In the genomic region with DNA sequence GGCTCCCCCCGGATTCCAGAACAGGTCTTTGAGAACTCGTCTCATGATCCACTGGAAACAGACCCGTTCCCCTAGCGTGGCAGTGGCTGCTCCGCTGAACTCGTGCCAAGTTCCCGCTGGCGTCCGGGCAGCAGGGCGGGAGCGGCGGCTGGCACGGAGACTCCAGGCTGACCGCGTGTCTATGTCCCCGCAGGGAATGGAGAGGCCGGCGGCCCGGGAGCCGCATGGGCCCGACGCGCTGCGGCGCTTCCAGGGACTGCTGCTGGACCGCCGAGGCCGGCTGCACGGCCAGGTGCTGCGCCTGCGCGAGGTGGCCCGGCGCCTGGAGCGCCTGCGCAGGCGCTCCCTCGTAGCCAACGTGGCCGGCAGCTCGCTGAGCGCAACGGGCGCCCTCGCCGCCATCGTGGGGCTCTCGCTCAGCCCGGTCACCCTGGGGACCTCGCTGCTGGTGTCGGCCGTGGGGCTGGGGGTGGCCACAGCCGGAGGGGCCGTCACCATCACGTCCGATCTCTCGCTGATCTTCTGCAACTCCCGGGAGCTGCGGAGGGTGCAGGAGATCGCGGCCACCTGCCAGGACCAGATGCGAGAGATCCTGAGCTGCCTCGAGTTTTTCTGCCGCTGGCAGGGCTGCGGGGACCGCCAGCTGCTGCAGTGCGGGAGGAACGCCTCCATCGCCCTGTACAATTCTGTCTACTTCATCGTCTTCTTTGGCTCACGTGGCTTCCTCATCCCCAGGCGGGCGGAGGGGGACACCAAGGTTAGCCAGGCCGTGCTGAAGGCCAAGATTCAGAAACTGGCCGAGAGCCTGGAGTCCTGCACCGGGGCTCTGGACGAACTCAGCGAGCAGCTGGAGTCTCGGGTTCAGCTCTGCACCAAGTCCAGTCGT, we compare ENCODE assay signal across 8 cellular contexts. TPM values are rescaled to one million over a fixed set of nuclear protein-coding genes. Genes with fewer than 3 reads are reported as not detected.
A peak's percentile ranks its signal among the peaks of the same experiment; 100 is the strongest.
DNase-seq lines count a peak whose midpoint lies in the region; ATAC-seq and TF ChIP-seq lines count a peak whose summit lies in the region.

No MANE protein-coding gene starts in this region.

- H3K27ac Mint-ChIP-seq in activated naive CD4-positive, alpha-beta T cell treated with anti-CD3 and anti-CD28 coated beads, Interleukin-2, amount 50 U/mL, for 72 hours, result peak overlapping the region; percentile 93 to 95

- H3K4me2 ChIP-seq in DOHH2 (ENCODE audit: low read length) (peak overlapping the region; percentile 90), osteoblast (ENCODE audit: insufficient read depth, low read length) (peak overlapping the region; percentile 90)

- H3K36me3 Mint-ChIP-seq in activated naive CD4-positive, alpha-beta T cell treated with anti-CD3 and anti-CD28 coated beads, Interleukin-2, amount 50 U/mL, for 72 hours, result peaks cover 7 to 13% of the 10 kb centered on the region in 2 donors

- H3K9me3 Mint-ChIP-seq in activated naive CD4-positive, alpha-beta T cell treated with anti-CD3 and anti-CD28 coated beads, Interleukin-2, amount 50 U/mL, for 72 hours, result no peaks in the 10 kb centered on the region

- H3K27me3 ChIP-seq in DOHH2 (ENCODE audit: control insufficient read depth, low read length) (peaks cover 19% of the 10 kb centered on the region), HUES64 (ENCODE audit: insufficient read depth, low read length) (peaks cover 43% of the 10 kb centered on the region), osteoblast (ENCODE audit: insufficient read depth, low read length) (no peaks in the 10 kb centered on the region), thymus (ENCODE audit: control insufficient read depth, insufficient read depth) (no peaks in the 10 kb centered on the region)

- peak; percentile 63 for ATAC-seq in GM21526 (IDR thresholded peaks at IDR 0.05; ENCODE audit: low FRiP score, unreplicated experiment)
- ATAC-seq in activated naive CD4-positive, alpha-beta T cell treated with anti-CD3 and anti-CD28 coated beads, Interleukin-2, amount 50 U/mL, for 72 hours, result peak; percentile 89 to 92

- no peaks in the 10 kb centered on the region for H3K9me2 ChIP-seq in DOHH2 (replicated peaks; ENCODE audit: control insufficient read depth, low read length)

- DNase-seq in SK-N-DZ (ENCODE audit: low spot score) (peak; percentile 82), glomerular visceral epithelial cell (ENCODE audit: extremely low spot score) (peak; percentile 79), osteoblast (ENCODE audit: insufficient read length, low spot score, missing footprints) (peak; percentile 97)
- peak; percentile 71 to 85 for DNase-seq in activated naive CD4-positive, alpha-beta T cell treated with anti-CD3 and anti-CD28 coated beads, Interleukin-2, amount 50 U/mL, for 72 hours (ENCODE audit: low spot score in 2 of 2)

- no peaks in the 10 kb centered on the region for H3K79me2 ChIP-seq in DOHH2 (ENCODE audit: control insufficient read depth, low read length)
- H3K79me2 ChIP-seq in osteoblast (ENCODE audit: insufficient read depth, low read length), result peaks cover 16% of the 10 kb centered on the region

- H3K27ac ChIP-seq in DOHH2 (ENCODE audit: low read depth, low read length) (no peak overlapping the region), HUES64 (ENCODE audit: low read depth, low read length) (no peak overlapping the region), osteoblast (ENCODE audit: low read depth, low read length) (peak overlapping the region; percentile 92), thymus (ENCODE audit: low read depth) (peak overlapping the region; percentile 87)

- H3K36me3 ChIP-seq in DOHH2 (ENCODE audit: control insufficient read depth, low read length) (no peaks in the 10 kb centered on the region), HUES64 (ENCODE audit: insufficient read depth, low read length) (no peaks in the 10 kb centered on the region), osteoblast (ENCODE audit: insufficient read depth, low read length) (peaks cover 4% of the 10 kb centered on the region), thymus (ENCODE audit: control insufficient read depth, insufficient read depth) (no peaks in the 10 kb centered on the region)

- H3K9ac ChIP-seq in HUES64 (ENCODE audit: low read depth, low read length), result peak overlapping the region; percentile 77

- TF ChIP-seq CTCF in DOHH2 (IDR thresholded peaks at IDR 0.05; ENCODE audit: low read depth, low read length, poor library complexity, severe bottlenecking), result no peak
- TF ChIP-seq CTCF in osteoblast (IDR thresholded peaks at IDR 0.05; ENCODE audit: extremely low read depth, low read depth, low read length), result no peak

- H3K4me3 ChIP-seq in DOHH2 (ENCODE audit: low read length) (peak overlapping the region; percentile 78), HUES64 (ENCODE audit: low read length) (peak overlapping the region; percentile 63), osteoblast (ENCODE audit: insufficient read depth, low read length) (peak overlapping the region; percentile 75), thymus (ENCODE audit: low read length) (peak overlapping the region; percentile 56)

- 17% methylated on average over 80 of the region's 80 CpGs for WGBS in HUES64
- 6% methylated on average over 80 of the region's 80 CpGs for WGBS in thymus

- H4K20me1 ChIP-seq in DOHH2 (ENCODE audit: control insufficient read depth, insufficient read depth, low read depth, low read length) (no peaks in the 10 kb centered on the region), osteoblast (ENCODE audit: insufficient read depth, low read length) (no peaks in the 10 kb centered on the region)

- H3K9me3 ChIP-seq in DOHH2 (ENCODE audit: control insufficient read depth, insufficient read depth, low read length) (no peaks in the 10 kb centered on the region), HUES64 (ENCODE audit: insufficient read depth, low read depth, low read length) (no peaks in the 10 kb centered on the region), osteoblast (ENCODE audit: low read depth, low read length) (no peaks in the 10 kb centered on the region), thymus (ENCODE audit: control insufficient read depth) (no peaks in the 10 kb centered on the region)

- H3K4me1 ChIP-seq in DOHH2 (ENCODE audit: control insufficient read depth, low read length) (peaks cover 25% of the 10 kb centered on the region), HUES64 (ENCODE audit: insufficient read depth, low read length) (peaks cover 22% of the 10 kb centered on the region; the same call in 1 of the 2 replicates), osteoblast (ENCODE audit: insufficient read depth, low read length) (peaks cover 39% of the 10 kb centered on the region), thymus (ENCODE audit: control insufficient read depth, insufficient read depth, low read length) (peaks cover 8% of the 10 kb centered on the region)

- no peaks in the 10 kb centered on the region; the same call in none of the 2 replicates for H3F3A ChIP-seq in DOHH2 (ENCODE audit: control insufficient read depth, insufficient read depth)

- H2AFZ ChIP-seq in osteoblast (ENCODE audit: low read length), result peak overlapping the region; percentile 91

RNA-seq across cellular contexts. Expression of gene APOLD1, which starts 1.5 kb away (rescaled TPM):
- 1.4 TPM for polyA plus RNA-seq in HUES64 (2013, experiment 1 of 2)
- 4.1 TPM for polyA plus RNA-seq in HUES64 (2013, experiment 2 of 2)
- 1.6 and 1.7 TPM in 2 replicates for polyA plus RNA-seq in SK-N-DZ (2014; cell fraction: cytosol; rRNA removed)
- 1.2 and 3.0 TPM in 2 replicates for polyA plus RNA-seq in SK-N-DZ (2014; cell fraction: nucleus; rRNA removed)
- 1 to 10 TPM; 5.2 to 6.5 TPM for total RNA-seq in activated naive CD4-positive, alpha-beta T cell treated with anti-CD3 and anti-CD28 coated beads, Interleukin-2, amount 50 U/mL, for 72 hours
- total RNA-seq in osteoblast, result 3.2 and 3.3 TPM in 2 replicates
- 13.9 TPM for polyA plus RNA-seq in thymus

RNA-seq across cellular contexts. Expression of gene DDX47, which starts 26.2 kb away (rescaled TPM):
- 59.0 TPM for polyA plus RNA-seq in HUES64 (2013, experiment 1 of 2)
- polyA plus RNA-seq in HUES64 (2013, experiment 2 of 2), result 57.2 TPM
- polyA plus RNA-seq in SK-N-DZ (2014; cell fraction: cytosol; rRNA removed), result 105 and 130 TPM in 2 replicates
- polyA plus RNA-seq in SK-N-DZ (2014; cell fraction: nucleus; rRNA removed), result 135 and 141 TPM in 2 replicates
- total RNA-seq in activated naive CD4-positive, alpha-beta T cell treated with anti-CD3 and anti-CD28 coated beads, Interleukin-2, amount 50 U/mL, for 72 hours, result 100 to 1,000 TPM in 1 of 2 donors, 10 to 100 TPM in 1; 94.7 to 109 TPM
- total RNA-seq in osteoblast, result 60.8 and 63.6 TPM in 2 replicates
- 49.4 TPM for polyA plus RNA-seq in thymus

Comparison
In these comparisons a context has a peak if more than half of its experiments do, and no peak if none do; other contexts are left out.
1. H3K27ac ChIP-seq: peak in osteoblast (single experiment) and thymus (single experiment); none in DOHH2 (single experiment) and HUES64 (single experiment).
2. Peak in every context shown above with its lines, with median percentiles within 50 percentile points of each other: H3K4me3 ChIP-seq and DNase-seq.